Comparison of ENCODE assay signal across 1 cellular context in genomic region chr2:231663458-231664290, GRCh38.
TF ChIP-seq lines count a peak whose summit lies in the region.

No MANE protein-coding gene starts in this region.

TF ChIP-seq in IMR-90, 13 proteins besides CTCF, POLR2A, EP300 and RAD21 (continued from another document):
- TF ChIP-seq FOS (IDR thresholded peaks at IDR 0.05; ENCODE audit: low read depth, low read length) (no peak), RFX5 (IDR thresholded peaks at IDR 0.05; ENCODE audit: low read depth, low read length) (no peak)
